Comparison of ENCODE assay signal across 8 cellular contexts in genomic region chr20:44642203-44643153, GRCh38.
A peak's percentile ranks its signal among the peaks of the same experiment; 100 is the strongest.
DNase-seq lines count a peak whose midpoint lies in the region; ATAC-seq and TF ChIP-seq lines count a peak whose summit lies in the region.

No MANE protein-coding gene starts in this region.

- H3K27me3 Mint-ChIP-seq in activated naive CD4-positive, alpha-beta T cell treated with anti-CD3 and anti-CD28 coated beads, Interleukin-2, amount 50 U/mL, for 24 hours: no peaks in the 10 kb centered on the region

- peaks cover 9% of the 10 kb centered on the region for H3K36me3 Mint-ChIP-seq in activated naive CD4-positive, alpha-beta T cell treated with anti-CD3 and anti-CD28 coated beads, Interleukin-2, amount 50 U/mL, for 24 hours

- no peaks in the 10 kb centered on the region for H3K9me3 Mint-ChIP-seq in activated naive CD4-positive, alpha-beta T cell treated with anti-CD3 and anti-CD28 coated beads, Interleukin-2, amount 50 U/mL, for 24 hours

- POLR2A ChIA-PET in HEK293T (lab: Yijun Ruan, JAX): no interaction called here

- CTCF ChIA-PET in HEK293T (lab: Yijun Ruan, JAX): interaction anchor here (0.6 kb wide), 1 partner anchor 40 kb away, joined by 3 read pairs; no protein-coding TSS in a partner anchor

- peaks cover 66% of the 10 kb centered on the region for H3K4me1 Mint-ChIP-seq in activated naive CD4-positive, alpha-beta T cell treated with anti-CD3 and anti-CD28 coated beads, Interleukin-2, amount 50 U/mL, for 24 hours

- peak overlapping the region; percentile 89 for H3K27ac Mint-ChIP-seq in activated naive CD4-positive, alpha-beta T cell treated with anti-CD3 and anti-CD28 coated beads, Interleukin-2, amount 50 U/mL, for 24 hours

- DNase-seq in DMS 273 (lab: John Stamatoyannopoulos, UW; ENCODE audit: unreplicated experiment) (peak; percentile 72), HEK293T (ENCODE audit: extremely low spot score) (peak; percentile 44), NCI-H774 (lab: John Stamatoyannopoulos, UW) (peak; percentile 8), germinal center (ENCODE audit: low spot score) (peak; percentile 27), nucleus accumbens (lab: John Stamatoyannopoulos, UW) (peak in 47 of 56 donors; percentile 12 to 74 (median 44)), DMS114 treated with DMSO at 0.1 percent for 48 hours (lab: John Stamatoyannopoulos, UW; ENCODE audit: unreplicated experiment) (no peak)

- ATAC-seq in GM21526 (IDR thresholded peaks at IDR 0.05; ENCODE audit: low FRiP score, unreplicated experiment): no peak

- H3K4me3 Mint-ChIP-seq in activated naive CD4-positive, alpha-beta T cell treated with anti-CD3 and anti-CD28 coated beads, Interleukin-2, amount 50 U/mL, for 24 hours: peak overlapping the region; percentile 60

TF ChIP-seq in HEK293T, 16 proteins besides CTCF, POLR2A, EP300 and RAD21:
- TF ChIP-seq ARNT (IDR thresholded peaks at IDR 0.05) (no peak), FOXK2 (IDR thresholded peaks at IDR 0.05) (no peak), HDGF (IDR thresholded peaks at IDR 0.05; ENCODE audit: borderline replicate concordance) (no peak), TARDBP (IDR thresholded peaks at IDR 0.05) (no peak), SP1 (IDR thresholded peaks at IDR 0.05) (no peak), CTBP1 (IDR thresholded peaks at IDR 0.05; ENCODE audit: borderline replicate concordance) (no peak), ELF4 (IDR thresholded peaks at IDR 0.05) (no peak), NFRKB (IDR thresholded peaks at IDR 0.05) (no peak), L3MBTL2 (conservative IDR thresholded peaks at IDR 0.05) (no peak), FOXA1 (IDR thresholded peaks at IDR 0.05) (no peak), BHLHE40 (IDR thresholded peaks at IDR 0.05; ENCODE audit: borderline replicate concordance) (no peak), LEF1 (IDR thresholded peaks at IDR 0.05; ENCODE audit: borderline replicate concordance) (no peak), SUZ12 (IDR thresholded peaks at IDR 0.05) (no peak), ZNF384 (IDR thresholded peaks at IDR 0.05) (no peak), FOXM1 (IDR thresholded peaks at IDR 0.05; ENCODE audit: borderline replicate concordance) (no peak)
- TF ChIP-seq, protein P1, sequence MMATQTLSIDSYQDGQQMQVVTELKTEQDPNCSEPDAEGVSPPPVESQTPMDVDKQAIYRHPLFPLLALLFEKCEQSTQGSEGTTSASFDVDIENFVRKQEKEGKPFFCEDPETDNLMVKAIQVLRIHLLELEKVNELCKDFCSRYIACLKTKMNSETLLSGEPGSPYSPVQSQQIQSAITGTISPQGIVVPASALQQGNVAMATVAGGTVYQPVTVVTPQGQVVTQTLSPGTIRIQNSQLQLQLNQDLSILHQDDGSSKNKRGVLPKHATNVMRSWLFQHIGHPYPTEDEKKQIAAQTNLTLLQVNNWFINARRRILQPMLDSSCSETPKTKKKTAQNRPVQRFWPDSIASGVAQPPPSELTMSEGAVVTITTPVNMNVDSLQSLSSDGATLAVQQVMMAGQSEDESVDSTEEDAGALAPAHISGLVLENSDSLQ (IDR thresholded peaks at IDR 0.05): no peak
